ENCODE assay signal across 1 cellular context in genomic region chr2:113167115-113167932, GRCh38.
TF ChIP-seq lines count a peak whose summit lies in the region.

No MANE protein-coding gene starts in this region.

TF ChIP-seq in HepG2, 621 proteins besides CTCF, POLR2A, EP300 and RAD21 (continued from another document and continues in another):
- peak; percentile 88 for TF ChIP-seq ZHX1 (CRISPR knock-in tag; IDR thresholded peaks at IDR 0.05; ENCODE audit: low read depth)
- TF ChIP-seq ZNF615 (CRISPR knock-in tag; IDR thresholded peaks at IDR 0.05; ENCODE audit: borderline replicate concordance) = no peak
- peak; percentile 94 for TF ChIP-seq SP5 (CRISPR knock-in tag; IDR thresholded peaks at IDR 0.05; ENCODE audit: borderline replicate concordance, low read depth)
- TF ChIP-seq ZNF816 (CRISPR knock-in tag; IDR thresholded peaks at IDR 0.05; ENCODE audit: borderline replicate concordance) = peak; percentile 87; the same call in 1 of the 2 replicates
- no peak for TF ChIP-seq KLF13 (CRISPR knock-in tag; IDR thresholded peaks at IDR 0.05)
- no peak for TF ChIP-seq SRSF4 (IDR thresholded peaks at IDR 0.05; ENCODE audit: low read depth, low read length, poor library complexity, severe bottlenecking)
- peak; percentile 96 for TF ChIP-seq ZBTB34 (CRISPR knock-in tag; IDR thresholded peaks at IDR 0.05)
- TF ChIP-seq PHF21A (CRISPR knock-in tag; IDR thresholded peaks at IDR 0.05) = peak; percentile 99
- TF ChIP-seq REXO4 (CRISPR knock-in tag; IDR thresholded peaks at IDR 0.05; ENCODE audit: borderline replicate concordance) = 0 out of 2 replicates have a peak, but pooled peaks have one; percentile 43
- TF ChIP-seq GMEB2 (CRISPR knock-in tag; IDR thresholded peaks at IDR 0.05; ENCODE audit: low read depth) = no peak
- peak; percentile 98 for TF ChIP-seq ZNF430 (CRISPR knock-in tag; IDR thresholded peaks at IDR 0.05)
- TF ChIP-seq FOXA1 (IDR thresholded peaks at IDR 0.05) = no peak
- peak; percentile 81 for TF ChIP-seq FOXA1 (CRISPR knock-in tag; IDR thresholded peaks at IDR 0.05)
- peak; percentile 95; the same call in 1 of the 2 replicates for TF ChIP-seq MZF1 (CRISPR knock-in tag; IDR thresholded peaks at IDR 0.05; ENCODE audit: borderline replicate concordance)
- 0 out of 2 replicates have a peak, but pooled peaks have one; percentile 46 for TF ChIP-seq BRD4 (CRISPR knock-in tag; IDR thresholded peaks at IDR 0.05)
- no peak; the same call in 1 of the 2 replicates for TF ChIP-seq NFE2L2 (IDR thresholded peaks at IDR 0.05; ENCODE audit: low read length)
- peak; percentile 77; the same call in 1 of the 2 replicates for TF ChIP-seq TBX3 (IDR thresholded peaks at IDR 0.05; ENCODE audit: borderline replicate concordance)
- peak; percentile 99 for TF ChIP-seq MYC (CRISPR knock-in tag; IDR thresholded peaks at IDR 0.05; ENCODE audit: borderline replicate concordance)
- no peak for TF ChIP-seq PREB (CRISPR knock-in tag; IDR thresholded peaks at IDR 0.05)
- peak; percentile 98 for TF ChIP-seq ZMYM4 (CRISPR knock-in tag; IDR thresholded peaks at IDR 0.05)
- no peak for TF ChIP-seq ZSCAN30 (CRISPR knock-in tag; IDR thresholded peaks at IDR 0.05)
- 0 out of 2 replicates have a peak, but pooled peaks have one; percentile 49 for TF ChIP-seq ZNF143 (CRISPR knock-in tag; IDR thresholded peaks at IDR 0.05)
- no peak for TF ChIP-seq ZUFSP (CRISPR knock-in tag; IDR thresholded peaks at IDR 0.05; ENCODE audit: borderline replicate concordance)
- TF ChIP-seq BATF2 (CRISPR knock-in tag; IDR thresholded peaks at IDR 0.05) = peak; percentile 87; the same call in 1 of the 2 replicates
- TF ChIP-seq KAT2B (IDR thresholded peaks at IDR 0.05; ENCODE audit: borderline replicate concordance, low read depth, low read length) = no peak
- peak; percentile 94 for TF ChIP-seq NR2C2 (CRISPR knock-in tag; IDR thresholded peaks at IDR 0.05; ENCODE audit: borderline replicate concordance)
- 0 out of 2 replicates have a peak, but pooled peaks have one; percentile 85 for TF ChIP-seq KLF6 (CRISPR knock-in tag; IDR thresholded peaks at IDR 0.05)
- no peak for TF ChIP-seq FUBP1 (CRISPR knock-in tag; IDR thresholded peaks at IDR 0.05; ENCODE audit: borderline replicate concordance)
- no peak for TF ChIP-seq U2AF1 (optimal IDR thresholded peaks at IDR 0.05; ENCODE audit: low read depth, low read length)
- no peak for TF ChIP-seq ZNF235 (CRISPR knock-in tag; IDR thresholded peaks at IDR 0.05; ENCODE audit: borderline replicate concordance)
- peak; percentile 95 for TF ChIP-seq ZBTB25 (CRISPR knock-in tag; IDR thresholded peaks at IDR 0.05)
- no peak for TF ChIP-seq NR3C1 (CRISPR knock-in tag; IDR thresholded peaks at IDR 0.05)
- TF ChIP-seq ZNF251 (CRISPR knock-in tag; IDR thresholded peaks at IDR 0.05) = peak; percentile 40; the same call in 1 of the 2 replicates
- peak; percentile 84 for TF ChIP-seq HBP1 (CRISPR knock-in tag; IDR thresholded peaks at IDR 0.05; ENCODE audit: low read depth)
- TF ChIP-seq SIX1 (CRISPR knock-in tag; IDR thresholded peaks at IDR 0.05; ENCODE audit: borderline replicate concordance) = peak; percentile 74; the same call in 1 of the 2 replicates
- peak; percentile 100 for TF ChIP-seq MAX (IDR thresholded peaks at IDR 0.05)
- peak; percentile 98 for TF ChIP-seq ZNF724P (CRISPR knock-in tag; IDR thresholded peaks at IDR 0.05; ENCODE audit: borderline replicate concordance)
- peak; percentile 87 for TF ChIP-seq CREB1 (IDR thresholded peaks at IDR 0.05)
- peak; percentile 90 for TF ChIP-seq CREB1 (CRISPR knock-in tag; IDR thresholded peaks at IDR 0.05)
- TF ChIP-seq AHDC1 (CRISPR knock-in tag; IDR thresholded peaks at IDR 0.05; ENCODE audit: borderline replicate concordance) = peak; percentile 97
- TF ChIP-seq ZNF7 (CRISPR knock-in tag; IDR thresholded peaks at IDR 0.05) = no peak
- TF ChIP-seq JDP2 (CRISPR knock-in tag; IDR thresholded peaks at IDR 0.05; ENCODE audit: borderline replicate concordance) = peak; percentile 82; the same call in 1 of the 2 replicates
